In the genomic region with DNA sequence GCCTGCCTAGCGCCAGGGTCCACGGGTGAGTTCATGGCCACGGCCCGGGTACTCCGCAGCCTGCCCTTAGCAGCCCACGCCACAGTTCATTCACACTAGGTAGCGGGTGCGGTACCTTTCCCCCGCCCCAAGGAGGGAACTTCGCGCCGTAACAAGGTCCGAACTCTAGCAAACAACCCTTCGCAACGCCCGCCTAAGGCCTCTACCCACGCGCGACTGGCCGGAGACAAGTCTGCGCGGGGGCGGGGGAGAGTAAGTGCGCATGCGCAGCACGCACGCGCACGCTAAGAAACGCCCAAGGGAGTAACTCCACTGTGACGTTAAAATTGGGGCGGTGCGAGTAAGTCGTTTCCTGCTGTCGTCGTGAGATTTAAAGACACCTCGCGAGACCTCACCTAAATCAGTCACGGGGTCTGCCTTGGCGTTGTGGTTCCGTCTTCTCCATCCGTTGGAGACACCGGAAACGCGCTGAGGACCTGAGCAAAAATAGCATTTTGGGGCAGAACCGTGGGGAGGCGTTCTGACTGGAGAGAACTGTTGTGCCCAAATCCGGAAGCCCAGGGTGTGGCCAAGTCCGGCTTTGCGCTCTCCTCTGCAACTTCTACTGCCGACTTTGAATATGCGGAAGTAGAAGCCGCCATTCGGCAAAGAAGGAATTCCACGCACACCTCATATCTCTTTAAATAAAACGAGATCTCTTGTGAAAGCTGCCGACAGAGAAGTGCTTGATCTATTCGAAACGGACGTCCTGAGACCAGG, we compare ENCODE assay signal across 8 cellular contexts. TPM values are rescaled to one million over a fixed set of nuclear protein-coding genes. Genes with fewer than 3 reads are reported as not detected.
DNase-seq lines count a peak whose midpoint lies in the region; ATAC-seq and TF ChIP-seq lines count a peak whose summit lies in the region.

A gene with protein sequence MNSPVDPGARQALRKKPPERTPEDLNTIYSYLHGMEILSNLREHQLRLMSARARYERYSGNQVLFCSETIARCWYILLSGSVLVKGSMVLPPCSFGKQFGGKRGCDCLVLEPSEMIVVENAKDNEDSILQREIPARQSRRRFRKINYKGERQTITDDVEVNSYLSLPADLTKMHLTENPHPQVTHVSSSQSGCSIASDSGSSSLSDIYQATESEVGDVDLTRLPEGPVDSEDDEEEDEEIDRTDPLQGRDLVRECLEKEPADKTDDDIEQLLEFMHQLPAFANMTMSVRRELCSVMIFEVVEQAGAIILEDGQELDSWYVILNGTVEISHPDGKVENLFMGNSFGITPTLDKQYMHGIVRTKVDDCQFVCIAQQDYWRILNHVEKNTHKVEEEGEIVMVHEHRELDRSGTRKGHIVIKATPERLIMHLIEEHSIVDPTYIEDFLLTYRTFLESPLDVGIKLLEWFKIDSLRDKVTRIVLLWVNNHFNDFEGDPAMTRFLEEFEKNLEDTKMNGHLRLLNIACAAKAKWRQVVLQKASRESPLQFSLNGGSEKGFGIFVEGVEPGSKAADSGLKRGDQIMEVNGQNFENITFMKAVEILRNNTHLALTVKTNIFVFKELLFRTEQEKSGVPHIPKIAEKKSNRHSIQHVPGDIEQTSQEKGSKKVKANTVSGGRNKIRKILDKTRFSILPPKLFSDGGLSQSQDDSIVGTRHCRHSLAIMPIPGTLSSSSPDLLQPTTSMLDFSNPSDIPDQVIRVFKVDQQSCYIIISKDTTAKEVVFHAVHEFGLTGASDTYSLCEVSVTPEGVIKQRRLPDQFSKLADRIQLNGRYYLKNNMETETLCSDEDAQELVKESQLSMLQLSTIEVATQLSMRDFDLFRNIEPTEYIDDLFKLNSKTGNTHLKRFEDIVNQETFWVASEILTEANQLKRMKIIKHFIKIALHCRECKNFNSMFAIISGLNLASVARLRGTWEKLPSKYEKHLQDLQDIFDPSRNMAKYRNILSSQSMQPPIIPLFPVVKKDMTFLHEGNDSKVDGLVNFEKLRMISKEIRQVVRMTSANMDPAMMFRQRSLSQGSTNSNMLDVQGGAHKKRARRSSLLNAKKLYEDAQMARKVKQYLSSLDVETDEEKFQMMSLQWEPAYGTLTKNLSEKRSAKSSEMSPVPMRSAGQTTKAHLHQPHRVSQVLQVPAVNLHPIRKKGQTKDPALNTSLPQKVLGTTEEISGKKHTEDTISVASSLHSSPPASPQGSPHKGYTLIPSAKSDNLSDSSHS (N-terminal part only) (minus strand): TSS at position 234 of the 759 bp plus-strand sequence. CDS start 199 bp downstream, at position 35.

- TF ChIP-seq EP300 in Ishikawa (IDR thresholded peaks at IDR 0.05; ENCODE audit: borderline replicate concordance), result 0 out of 2 replicates have a peak, but pooled peaks have one; percentile 12

- H3K9me3 ChIP-seq in PC-3 (ENCODE audit: low read length) (no peaks in the 10 kb centered on the region), mucosa of descending colon (no peaks in the 10 kb centered on the region)

- POLR2A ChIA-PET in PC-3 (lab: Charles Lee; ENCODE audit: unreplicated experiment), result interaction anchor here (0.7 kb wide), 1 partner anchor 159 kb away, joined by 3 read pairs; no protein-coding TSS in a partner anchor

- H3K4me3 ChIP-seq in PC-3 (ENCODE audit: low read length) (peak within 1 kb of the TSS; percentile 77), mucosa of descending colon (peak within 1 kb of the TSS; percentile 51)

- intact Hi-C loops in PC-3 (cut with micrococcal nuclease), result loop anchor here (2.0 kb wide), 2 partner anchors 46 to 162 kb away; partner anchors contain the start of gene FNIP1
- intact Hi-C loops in mucosa of descending colon (cut with DNase I, micrococcal nuclease), result loop anchor here in 1 of 2 donors (5.0 kb wide), 1 partner anchor 162 kb away; the partner anchor contains the start of gene FNIP1

- TF ChIP-seq RAD21 in Ishikawa (IDR thresholded peaks at IDR 0.05; ENCODE audit: low read depth), result no peak

- peak within 1 kb of the TSS; percentile 86 for H2AFZ ChIP-seq in PC-3 (ENCODE audit: low read length)

- peak within 1 kb of the TSS; percentile 95 for H3K9ac ChIP-seq in PC-3 (ENCODE audit: low read length)

- H3K27ac ChIP-seq in PC-3 (ENCODE audit: low read length), result peak within 1 kb of the TSS; percentile 99
- peak within 1 kb of the TSS; percentile 100 for H3K27ac ChIP-seq in epithelial cell of prostate

- H3K36me3 ChIP-seq in PC-3 (ENCODE audit: low read depth, low read length), result no peaks in the 10 kb centered on the region
- H3K36me3 ChIP-seq in mucosa of descending colon (ENCODE audit: low read depth), result no peaks in the 10 kb centered on the region

- TF ChIP-seq CTCF in PC-3 (conservative IDR thresholded peaks at IDR 0.05; ENCODE audit: low read depth, low read length), result no peak
- no peak for TF ChIP-seq CTCF in mucosa of descending colon (IDR thresholded peaks at IDR 0.05)

- H3F3A ChIP-seq in PC-3 (ENCODE audit: low read length, unreplicated experiment), result no peaks in the 10 kb centered on the region

- ATAC-seq in GM21576 (IDR thresholded peaks at IDR 0.05; ENCODE audit: unreplicated experiment) (peak; percentile 88), PC-3 (peak; percentile 81), mucosa of descending colon (peak; percentile 95)

- H3K4me1 ChIP-seq in PC-3 (ENCODE audit: insufficient read depth, low read length) (peaks cover 31% of the 10 kb centered on the region), mucosa of descending colon (ENCODE audit: low read depth) (peaks cover 43% of the 10 kb centered on the region)

- CTCF ChIA-PET in PC-3 (lab: Charles Lee), result no interaction called here

- no TSS peak for BruUV-seq in PC-3 (replicated peaks; lab: Mats Ljungman, UMichigan)

- H3K79me2 ChIP-seq in PC-3 (ENCODE audit: low read length), result peaks cover 48% of the 10 kb centered on the region

- peak; percentile 93 for DNase-seq in DMS153 (lab: John Stamatoyannopoulos, UW)
- DNase-seq in PC-3, result peak; percentile 97
- DNase-seq in activated T-cell treated with anti-CD3 and anti-CD28 coated beads for 48 hours (ENCODE audit: low read depth), result peak; percentile 89
- DNase-seq in epithelial cell of prostate (ENCODE audit: low read depth, low spot score), result peak; percentile 99
- peak; percentile 96 to 99 (median 97) for DNase-seq in mucosa of descending colon
- DNase-seq in stimulated activated CD8-positive, alpha-beta memory T cell treated with anti-CD3 and anti-CD28 coated beads, Interleukin-4, amount 100 ng/mL, for 24 hours (ENCODE audit: low read depth), result peak; percentile 91

- H3K9me2 ChIP-seq in PC-3 (replicated peaks; ENCODE audit: low read length), result no peaks in the 10 kb centered on the region

- peak within 1 kb of the TSS; percentile 96 for H3K4me2 ChIP-seq in PC-3 (ENCODE audit: low read length)

- H4K20me1 ChIP-seq in PC-3 (ENCODE audit: low read length), result peaks cover 3% of the 10 kb centered on the region; the same call in 1 of the 2 replicates

- no peaks in the 10 kb centered on the region for H3K27me3 ChIP-seq in PC-3 (ENCODE audit: low read length)

TF ChIP-seq in Ishikawa, 13 proteins besides CTCF, POLR2A, EP300 and RAD21:
- no peak; the same call in 1 of the 2 replicates for TF ChIP-seq TEAD4 (IDR thresholded peaks at IDR 0.05)
- no peak; the same call in 1 of the 2 replicates for TF ChIP-seq CEBPB (IDR thresholded peaks at IDR 0.05)
- peak; percentile 88 for TF ChIP-seq MAX (IDR thresholded peaks at IDR 0.05)
- peak; percentile 97 for TF ChIP-seq EGR1 (IDR thresholded peaks at IDR 0.05)
- TF ChIP-seq TCF12 (IDR thresholded peaks at IDR 0.05; ENCODE audit: low read depth), result peak; percentile 55
- peak; percentile 81 for TF ChIP-seq YY1 (IDR thresholded peaks at IDR 0.05; ENCODE audit: low read depth)
- TF ChIP-seq CREB1 (IDR thresholded peaks at IDR 0.05; ENCODE audit: low read depth), result peak; percentile 46
- TF ChIP-seq TAF1 (IDR thresholded peaks at IDR 0.05; ENCODE audit: low read depth), result peak; percentile 81
- TF ChIP-seq USF1 (IDR thresholded peaks at IDR 0.05), result peak; percentile 91
- TF ChIP-seq NFIC (IDR thresholded peaks at IDR 0.05), result no peak
- peak; percentile 61; the same call in 1 of the 2 replicates for TF ChIP-seq FOXM1 (IDR thresholded peaks at IDR 0.05; ENCODE audit: borderline replicate concordance, low read depth)

RNA-seq across cellular contexts. Expression of the gene that starts here (rescaled TPM):
- total RNA-seq in PC-3 (2014; rRNA removed), result 9.7 and 9.8 TPM in 2 replicates
- 10 to 100 TPM; 21.4 to 22.1 (median 21.5) TPM for total RNA-seq in mucosa of descending colon

Comparison
In these comparisons a context has a peak if more than half of its experiments do, and no peak if none do; other contexts are left out.
1. Peak in every context shown above with its lines: DNase-seq, ATAC-seq, H3K4me3 ChIP-seq and H3K27ac ChIP-seq.